In genomic region chr19:2308114-2308556, GRCh38 we compare ENCODE assay signal across 9 cellular contexts. TPM values are rescaled to one million over a fixed set of nuclear protein-coding genes. Genes with fewer than 3 reads are reported as not detected.
A peak's percentile ranks its signal among the peaks of the same experiment; 100 is the strongest.
DNase-seq lines count a peak whose midpoint lies in the region; ATAC-seq, FAIRE-seq and TF ChIP-seq lines count a peak whose summit lies in the region.
"Had no signal": no experiment of that assay in that cellular context is flagged by ENCODE, and none has a peak within 500 bp of the region (broad histone marks: within the 10 kb centered on the region; RNA-seq: fewer than 3 reads in every experiment).

LINGO3 (minus strand) TSS chr19:2308154; CDS start chr19:2291776, 16,378 bp downstream.

- no peak within 1 kb of the TSS for H3K9ac ChIP-seq in GM23248
- no peak within 1 kb of the TSS for H3K9ac ChIP-seq in GM12878 (ENCODE audit: control insufficient read depth, insufficient read depth, low read length)

- no peaks in the 10 kb centered on the region for H3F3A ChIP-seq in GM23248 (ENCODE audit: insufficient read depth)

- H3K9me3 ChIP-seq in GM23248 (ENCODE audit: low read depth) (no peaks in the 10 kb centered on the region), GM12878 (replicated peaks; ENCODE audit: control insufficient read depth, insufficient read depth, low read length) (no peaks in the 10 kb centered on the region), mesodermal cell (ENCODE audit: control insufficient read depth, low read length) (no peaks in the 10 kb centered on the region)

- H3K4me2 ChIP-seq in GM23248 (ENCODE audit: unreplicated experiment), result no peak within 1 kb of the TSS
- peak within 1 kb of the TSS; percentile 9; the same call in 1 of the 2 replicates for H3K4me2 ChIP-seq in GM12878 (ENCODE audit: control insufficient read depth, insufficient read depth)

- POLR2A ChIA-PET in GM12878 (lab: Charles Lee), result no interaction called here
- POLR2A ChIA-PET in activated CD4-positive, alpha-beta memory T cell treated with anti-CD3 and anti-CD28 coated beads for 36 hours (lab: Charles Lee), result interaction anchor here (1.7 kb wide), 1 partner anchor 13 kb away, joined by 4 read pairs; no protein-coding TSS in a partner anchor

- H3K4me1 Mint-ChIP-seq in activated CD4-positive, alpha-beta memory T cell treated with anti-CD3 and anti-CD28 coated beads for 36 hours (ENCODE audit: low read depth), result peaks cover 2% of the 10 kb centered on the region

- no peak for TF ChIP-seq CTCF in GM12878 (IDR thresholded peaks at IDR 0.05 in 2 of 3, conservative IDR thresholded peaks at IDR 0.05 in 1 of 3; ENCODE audit: control insufficient read depth in 2 of 3, extremely low read depth in 1 of 3, insufficient read depth in 1 of 3, low read depth in 3 of 3, low read length in 3 of 3)

- WGBS in GM23248 (ENCODE audit: low coverage in 1 of 2, low lambda C conversion rate in 2 of 2, missing lambda C conversion rate in 2 of 2), 2 experiments, result 6 to 15% methylated on average over 4 to 33 of the region's 63 CpGs
- WGBS in GM12878 (ENCODE audit: insufficient coverage, insufficient replicate concordance, low lambda C conversion rate, missing lambda C conversion rate), result 22% methylated on average over 17 of the region's 63 CpGs
- WGBS in mesodermal cell (ENCODE audit: insufficient coverage in 2 of 2), 2 experiments, result 13 to 18% methylated on average over 37 to 53 of the region's 63 CpGs

- in situ Hi-C loops in GM23248 (cut with MboI) (no loop called here), GM12878 (cut with MboI) (no loop called here)

- peaks cover 49% of the 10 kb centered on the region for H3K27me3 Mint-ChIP-seq in activated CD4-positive, alpha-beta memory T cell treated with anti-CD3 and anti-CD28 coated beads for 36 hours

- H3K4me3 ChIP-seq in GM23248 (peak within 1 kb of the TSS; percentile 32; the same call in 1 of the 2 replicates), GM12878 (no peak within 1 kb of the TSS), mesodermal cell (ENCODE audit: extremely low read depth, insufficient read depth, low read length, poor library complexity, severe bottlenecking) (peak within 1 kb of the TSS; percentile 18)

- RAD21 ChIA-PET in GM12878 (lab: Charles Lee; ENCODE audit: unreplicated experiment), result no interaction called here

- no peak within 1 kb of the TSS for H3K27ac Mint-ChIP-seq in activated CD4-positive, alpha-beta memory T cell treated with anti-CD3 and anti-CD28 coated beads for 36 hours

- CTCF ChIA-PET in GM12878 (lab: Yijun Ruan, JAX), result no interaction called here
- CTCF ChIA-PET in activated CD4-positive, alpha-beta memory T cell treated with anti-CD3 and anti-CD28 coated beads for 36 hours (lab: Charles Lee), result no interaction called here

- H3K4me1 ChIP-seq in GM23248 (ENCODE audit: insufficient read depth) (no peaks in the 10 kb centered on the region; the same call in 1 of the 2 replicates), GM12878 (ENCODE audit: control insufficient read depth, insufficient read depth, low read length) (no peaks in the 10 kb centered on the region), mesodermal cell (ENCODE audit: control insufficient read depth, insufficient read depth, low read length, poor library complexity, severe bottlenecking) (no peaks in the 10 kb centered on the region)

- DNase-seq in AG20443 (ENCODE audit: low spot score) (peak; percentile 47), GM23248 (peak; percentile 27), GM12878 (ENCODE audit: low read depth, low spot score) (no peak), midbrain (lab: John Stamatoyannopoulos, UW) (no peak), DMS114 treated with DMSO at 0.1 percent for 48 hours (lab: John Stamatoyannopoulos, UW; ENCODE audit: unreplicated experiment) (no peak), erythroblast (lab: John Stamatoyannopoulos, UW) (no peak)
- no peak for DNase-seq in activated CD4-positive, alpha-beta memory T cell treated with anti-CD3 and anti-CD28 coated beads for 36 hours
- DNase-seq: NCI-H1048 had no signal

- H3K36me3 ChIP-seq in GM23248 (ENCODE audit: low read depth) (no peaks in the 10 kb centered on the region), GM12878 (ENCODE audit: control insufficient read depth in 2 of 2, insufficient read depth in 2 of 2, low read length in 1 of 2) (no peaks in the 10 kb centered on the region), mesodermal cell (ENCODE audit: control insufficient read depth, insufficient read depth, low read length) (no peaks in the 10 kb centered on the region)

- no peaks in the 10 kb centered on the region for H3K79me2 ChIP-seq in GM23248 (ENCODE audit: insufficient read depth)
- no peaks in the 10 kb centered on the region for H3K79me2 ChIP-seq in GM12878 (ENCODE audit: control insufficient read depth, insufficient read depth, low read length)

- SMC1A ChIA-PET in GM12878 (lab: Charles Lee; ENCODE audit: uncharacterized antibody, unreplicated experiment), result no interaction called here

- H3K9me2 ChIP-seq in GM23248 (ENCODE audit: insufficient read depth), result no peaks in the 10 kb centered on the region

- no peak for FAIRE-seq in GM12878 (lab: Jason Lieb, UNC)

- intact Hi-C loops in GM12878 (cut with micrococcal nuclease; ENCODE audit: unreplicated experiment), result no loop called here
- intact Hi-C loops in activated CD4-positive, alpha-beta memory T cell treated with anti-CD3 and anti-CD28 coated beads for 36 hours (cut with micrococcal nuclease), result no loop called here

- TF ChIP-seq POLR2A in GM12878 (IDR thresholded peaks at IDR 0.05; ENCODE audit: low read depth, low read length) (0 out of 2 replicates have a peak, but pooled peaks have one; percentile 31), erythroblast (IDR thresholded peaks at IDR 0.05; ENCODE audit: low read length) (no peak)

- no peak within 1 kb of the TSS for H3K27ac ChIP-seq in GM23248
- H3K27ac ChIP-seq in GM12878 (ENCODE audit: control insufficient read depth, insufficient read depth), result no peak within 1 kb of the TSS
- H3K27ac ChIP-seq in mesodermal cell (ENCODE audit: low read depth, low read length, severe bottlenecking), result no peak within 1 kb of the TSS

- H2AFZ ChIP-seq in GM23248 (no peak within 1 kb of the TSS), GM12878 (ENCODE audit: control insufficient read depth, low read depth, low read length) (no peak within 1 kb of the TSS)

- TF ChIP-seq RAD21 in GM12878 (IDR thresholded peaks at IDR 0.05; ENCODE audit: insufficient read depth, low read depth, low read length), result no peak

- H4K20me1 ChIP-seq in GM23248 (ENCODE audit: insufficient read depth) (no peaks in the 10 kb centered on the region), GM12878 (ENCODE audit: control insufficient read depth, insufficient read depth) (no peaks in the 10 kb centered on the region)

- H3K27me3 ChIP-seq in GM23248 (replicated peaks; ENCODE audit: insufficient read depth) (peaks cover 19% of the 10 kb centered on the region), GM12878 (replicated peaks in 1 of 2; ENCODE audit: control insufficient read depth in 2 of 2, insufficient read depth in 2 of 2, low read length in 1 of 2) (peaks cover 8 to 9% of the 10 kb centered on the region in 2 experiments; a peak in 3 of 4 replicates)

- no peak for ATAC-seq in GM12878

- BruUV-seq in GM12878 (replicated peaks; lab: Mats Ljungman, UMichigan), result no TSS peak

- H3K4me3 Mint-ChIP-seq in activated CD4-positive, alpha-beta memory T cell treated with anti-CD3 and anti-CD28 coated beads for 36 hours, result no peak within 1 kb of the TSS

- H3K36me3 Mint-ChIP-seq in activated CD4-positive, alpha-beta memory T cell treated with anti-CD3 and anti-CD28 coated beads for 36 hours, result no peaks in the 10 kb centered on the region

- no peak for TF ChIP-seq EP300 in GM12878 (IDR thresholded peaks at IDR 0.05; ENCODE audit: borderline replicate concordance in 1 of 2, control insufficient read depth in 1 of 2, low read depth in 2 of 2, low read length in 2 of 2)

- H3K9me3 Mint-ChIP-seq in activated CD4-positive, alpha-beta memory T cell treated with anti-CD3 and anti-CD28 coated beads for 36 hours, result no peaks in the 10 kb centered on the region

TF ChIP-seq in GM12878, 131 proteins besides CTCF, POLR2A, EP300 and RAD21:
- TF ChIP-seq SUPT20H (IDR thresholded peaks at IDR 0.05; ENCODE audit: borderline replicate concordance, control insufficient read depth, low read depth, low read length), result no peak
- no peak for TF ChIP-seq FOXK2 (IDR thresholded peaks at IDR 0.05)
- TF ChIP-seq SRF (IDR thresholded peaks at IDR 0.05; ENCODE audit: low read depth in 2 of 2, low read length in 2 of 2), result 0 out of 4 replicates have a peak, but pooled peaks of 1 of the 2 experiments have one; percentile 19
- TF ChIP-seq IRF4 (IDR thresholded peaks at IDR 0.05; ENCODE audit: low read depth, low read length), result no peak
- no peak for TF ChIP-seq YY1 (IDR thresholded peaks at IDR 0.05; ENCODE audit: low read depth, low read length)

RNA-seq across cellular contexts. Expression of gene LINGO3, which starts in this region (rescaled TPM):
- not detected in 2 replicates for total RNA-seq in GM23248 (2014; rRNA removed; shearing (Covaris generic))
- not detected in 2 replicates for polyA plus RNA-seq in GM23248 (2016; fragmentation: Nextera tagmentation; extraction: Ambion mirVana)
- 0.31 TPM in 1 of 2 replicates, not detected in the other for total RNA-seq in GM12878 (2013; cell fraction: nucleolus; rRNA removed)
- 0.22 and 0.40 TPM in 2 replicates for total RNA-seq in GM12878 (2014; rRNA removed)
- total RNA-seq in GM12878 (2014; rRNA removed; fragmentation: Illumina TruSeq; extraction: Trizol), result 0.09 TPM in 1 of 2 replicates, not detected in the other
- 0.27 and 0.33 TPM in 2 replicates for total RNA-seq in GM12878 (2021)
- polyA plus RNA-seq in GM12878 (2011; ENCODE audit: low read depth), result 0.21 TPM
- not detected in 2 replicates for polyA plus RNA-seq in GM12878 (2011; rRNA removed)
- polyA plus RNA-seq in GM12878 (2011; cell fraction: cytosol; rRNA removed), result not detected in 2 replicates
- polyA plus RNA-seq in GM12878 (2011; cell fraction: nucleus; rRNA removed), result 0.06 TPM in 1 of 2 replicates, not detected in the other
- polyA plus RNA-seq in GM12878 (2012), result 1.5 and 1.8 TPM in 2 replicates
- polyA plus RNA-seq in GM12878 (2014; fragmentation: Illumina TruSeq; extraction: Trizol), result not detected in 2 replicates
- polyA plus RNA-seq in GM12878 (2014; fragmentation: Nextera tagmentation; extraction: Ambion mirVana), result not detected
- 0.05 and 0.09 TPM in 2 replicates for polyA plus RNA-seq in GM12878 (2014; rRNA removed)
- polyA plus RNA-seq in GM12878 (2016; fragmentation: Nextera tagmentation; extraction: Ambion mirVana), result 1 to 10 TPM; 1.2 to 2.0 TPM
- polyA minus RNA-seq in GM12878 (2011; rRNA and poly(A)+ RNA removed), result not detected in 2 replicates
- polyA minus RNA-seq in GM12878 (2011; cell fraction: cytosol; rRNA and poly(A)+ RNA removed), result not detected in 2 replicates
- not detected in 2 replicates for polyA minus RNA-seq in GM12878 (2011; cell fraction: nucleus; rRNA and poly(A)+ RNA removed)
- polyA plus RNA-seq in mesodermal cell (2013, experiment 1 of 2), result not detected
- polyA plus RNA-seq in mesodermal cell (2013, experiment 2 of 2), result not detected
- total RNA-seq in activated CD4-positive, alpha-beta memory T cell treated with anti-CD3 and anti-CD28 coated beads for 36 hours, result under 1 TPM in 1 of 2 experiments, not detected in 1; 0.10 TPM

Comparison
In these comparisons a context has a peak if more than half of its experiments do, and no peak if none do; other contexts are left out.
1. Peak in DNase-seq and H3K4me3 ChIP-seq in GM23248; RNA of the gene not detected or under 1 TPM.